In genomic region chr1:240145120-240145519, GRCh38 we compare ENCODE assay signal across 19 cellular contexts. TPM values are rescaled to one million over a fixed set of nuclear protein-coding genes. Genes with fewer than 3 reads are reported as not detected.
"Had no signal": no experiment of that assay in that cellular context is flagged by ENCODE, and none has a peak within 500 bp of the region (broad histone marks: within the 10 kb centered on the region; RNA-seq: fewer than 3 reads in every experiment).

No MANE protein-coding gene starts in this region.

- H3K4me1 Mint-ChIP-seq: memory B cell had no signal

- H3K36me3 Mint-ChIP-seq: memory B cell; naive thymus-derived CD4-positive, alpha-beta T cell had no signal

- ATAC-seq: foreskin keratinocyte; gastroesophageal sphincter; heart right ventricle; left cardiac atrium; left lobe of liver; naive thymus-derived CD4-positive, alpha-beta T cell had no signal

- H3K4me3 Mint-ChIP-seq: memory B cell; naive thymus-derived CD4-positive, alpha-beta T cell had no signal

- H3K27ac Mint-ChIP-seq: memory B cell; naive thymus-derived CD4-positive, alpha-beta T cell had no signal

- H3K27me3 Mint-ChIP-seq: memory B cell had no signal

- DNase-seq: dermis blood vessel endothelial cell; dorsolateral prefrontal cortex; effector CD4-positive, alpha-beta T cell; effector memory CD4-positive, alpha-beta T cell; foreskin keratinocyte; head of caudate nucleus; heart right ventricle; hippocampal formation; left cardiac atrium; left ventricle myocardium inferior; mammary epithelial cell; mesendoderm; midbrain; naive thymus-derived CD4-positive, alpha-beta T cell had no signal

RNA-seq across cellular contexts. Expression of gene FMN2, which starts 53.4 kb away (rescaled TPM):
- total RNA-seq: foreskin keratinocyte; left lobe of liver; left ventricle myocardium inferior; liver; mammary epithelial cell; mononuclear cell; naive thymus-derived CD4-positive, alpha-beta T cell had no signal
